ENCODE assay signal across 15 cellular contexts in genomic region chr3:159028706-159029105, GRCh38. TPM values are rescaled to one million over a fixed set of nuclear protein-coding genes. Genes with fewer than 3 reads are reported as not detected.
DNase-seq lines count a peak whose midpoint lies in the region; ATAC-seq and TF ChIP-seq lines count a peak whose summit lies in the region.
"Had no signal": no experiment of that assay in that cellular context is flagged by ENCODE, and none has a peak within 500 bp of the region (broad histone marks: within the 10 kb centered on the region; RNA-seq: fewer than 3 reads in every experiment).

No MANE protein-coding gene starts in this region.

- peak; percentile 21 for ATAC-seq in GM19351 (IDR thresholded peaks at IDR 0.05; ENCODE audit: unreplicated experiment)
- peak; percentile 6 for ATAC-seq in HG02759 (IDR thresholded peaks at IDR 0.05; ENCODE audit: unreplicated experiment)
- no peak; the same call in 1 of the 2 replicates for ATAC-seq in WTC11
- no peak for ATAC-seq in HG03175 (IDR thresholded peaks at IDR 0.05; ENCODE audit: unreplicated experiment)
- ATAC-seq: A549, K562 had no signal

- H3K4me3 Mint-ChIP-seq in WTC11 = no peak overlapping the region
- H3K4me3 Mint-ChIP-seq: CD8-positive, alpha-beta memory T cell; H9 had no signal

- H3K27me3 Mint-ChIP-seq in WTC11 (ENCODE audit: low read depth) = no peaks in the 10 kb centered on the region
- H3K27me3 Mint-ChIP-seq: CD8-positive, alpha-beta memory T cell had no signal

- POLR2A ChIA-PET in WTC11 (lab: Charles Lee) = no interaction called here

- no peak overlapping the region for H3K27ac Mint-ChIP-seq in WTC11

- CTCF ChIA-PET in WTC11 (lab: Charles Lee) = no interaction called here

- no peaks in the 10 kb centered on the region for H3K4me1 Mint-ChIP-seq in WTC11
- H3K4me1 Mint-ChIP-seq: CD8-positive, alpha-beta memory T cell; H9 had no signal

- TF ChIP-seq CTCF in WTC11 (IDR thresholded peaks at IDR 0.05) = no peak

- 0 out of 2 replicates have a peak, but pooled peaks cover 3% of the 10 kb centered on the region for H3K9me3 Mint-ChIP-seq in WTC11

- DNase-seq in kidney tubule cell (ENCODE audit: low spot score) (peak; percentile 4), WTC11 (ENCODE audit: low spot score) (no peak), mucosa of gallbladder (ENCODE audit: low spot score) (no peak), foreskin melanocyte (no peak)
- DNase-seq: Caco-2; CD8-positive, alpha-beta memory T cell; GOT3; H9; Karpas-422 had no signal

- H3K36me3 Mint-ChIP-seq in WTC11 = no peaks in the 10 kb centered on the region
- H3K36me3 Mint-ChIP-seq: CD8-positive, alpha-beta memory T cell had no signal

TF ChIP-seq in WTC11, 78 proteins besides CTCF, POLR2A, EP300 and RAD21:
- no peak for TF ChIP-seq MAX (CRISPR knock-in tag; IDR thresholded peaks at IDR 0.05)
- no peak for TF ChIP-seq RORB (CRISPR knock-in tag; IDR thresholded peaks at IDR 0.05)
- TF ChIP-seq PRRX2 (CRISPR knock-in tag; IDR thresholded peaks at IDR 0.05) = no peak
- TF ChIP-seq ZNF232 (CRISPR knock-in tag; IDR thresholded peaks at IDR 0.05) = no peak
- no peak for TF ChIP-seq ELF4 (CRISPR knock-in tag; IDR thresholded peaks at IDR 0.05; ENCODE audit: low read depth)
- no peak for TF ChIP-seq CDX4 (CRISPR knock-in tag; IDR thresholded peaks at IDR 0.05; ENCODE audit: borderline replicate concordance)

RNA-seq across cellular contexts. Expression of gene IQCJ, which starts 40.4 kb away (rescaled TPM):
- total RNA-seq in WTC11 (2021) = 0.17 to 0.37 TPM in 2 of 3 replicates, not detected in the other
- total RNA-seq in mucosa of gallbladder = 0.46 TPM
- total RNA-seq: Caco-2; CD8-positive, alpha-beta memory T cell; GM12878; H9; K562 had no signal

Comparison
In these comparisons a context has a peak if more than half of its experiments do, and no peak if none do; other contexts are left out.
1. ATAC-seq: peak in GM19351 (single experiment) and HG02759 (single experiment); none in WTC11 (single experiment) and HG03175 (single experiment).